Comparison of ENCODE assay signal across 1 cellular context in genomic region chr12:96091833-96092232, GRCh38.
TF ChIP-seq lines count a peak whose summit lies in the region.

No MANE protein-coding gene starts in this region.

TF ChIP-seq in K562, 482 proteins besides CTCF, POLR2A, EP300 and RAD21 (continued from another document):
- TF ChIP-seq E4F1 (CRISPR knock-in tag; IDR thresholded peaks at IDR 0.05; ENCODE audit: borderline replicate concordance) (no peak), ZBED1 (IDR thresholded peaks at IDR 0.05) (no peak), CBX1 (IDR thresholded peaks at IDR 0.05; ENCODE audit: low read depth) (no peak), POU5F1 (IDR thresholded peaks at IDR 0.05; ENCODE audit: borderline replicate concordance, low read depth, low read length, partially characterized antibody) (no peak), HBP1 (CRISPR knock-in tag; IDR thresholded peaks at IDR 0.05) (no peak), SRSF7 (optimal IDR thresholded peaks at IDR 0.05; ENCODE audit: low read depth, low read length) (no peak), PHF20 (IDR thresholded peaks at IDR 0.05; ENCODE audit: partially characterized antibody) (no peak), ZNF224 (CRISPR knock-in tag; IDR thresholded peaks at IDR 0.05) (no peak), FOXJ3 (CRISPR knock-in tag; IDR thresholded peaks at IDR 0.05) (no peak), USF2 (CRISPR knock-in tag; IDR thresholded peaks at IDR 0.05) (no peak), ZNF133 (CRISPR knock-in tag; IDR thresholded peaks at IDR 0.05) (no peak)
